8 cellular contexts compared by ENCODE assay signal in genomic region chr3:33440578-33441321, GRCh38. TPM values are rescaled to one million over a fixed set of nuclear protein-coding genes. Genes with fewer than 3 reads are reported as not detected.
A peak's percentile ranks its signal among the peaks of the same experiment; 100 is the strongest.
DNase-seq lines count a peak whose midpoint lies in the region; ATAC-seq, FAIRE-seq and TF ChIP-seq lines count a peak whose summit lies in the region.

No MANE protein-coding gene starts in this region.

- no TSS peak for BruUV-seq in Caco-2 (replicated peaks; lab: Mats Ljungman, UMichigan)
- no TSS peak for BruUV-seq in endothelial cell of umbilical vein (replicated peaks; lab: Mats Ljungman, UMichigan)

- peak overlapping the region; percentile 79 for H2AFZ ChIP-seq in endothelial cell of umbilical vein (ENCODE audit: low read depth, low read length)

- no peaks in the 10 kb centered on the region for H3K36me3 ChIP-seq in Caco-2 (ENCODE audit: control insufficient read depth, insufficient read depth, low read length)
- no peaks in the 10 kb centered on the region for H3K36me3 ChIP-seq in endothelial cell of umbilical vein (ENCODE audit: control insufficient read depth in 2 of 2, extremely low read depth in 1 of 2, insufficient read depth in 2 of 2, low read length in 2 of 2)

- H4K20me1 ChIP-seq in endothelial cell of umbilical vein (replicated peaks; ENCODE audit: control insufficient read depth, extremely low read depth, insufficient read depth, low read length), result peaks cover 5% of the 10 kb centered on the region

- H3K9me3 ChIP-seq in Caco-2 (no peaks in the 10 kb centered on the region), endothelial cell of umbilical vein (replicated peaks; ENCODE audit: control insufficient read depth, insufficient read depth, low read length) (no peaks in the 10 kb centered on the region)

- dilution Hi-C loops in endothelial cell of umbilical vein (cut with MboI; ENCODE audit: extremely low pct_ligation_motif_present, low sequenced_read_pairs), result no loop called here

- peaks cover 23% of the 10 kb centered on the region for H3K4me1 Mint-ChIP-seq in Caco-2 (ENCODE audit: low read depth, unreplicated experiment)
- peaks cover 20 to 38% of the 10 kb centered on the region in 2 donors for H3K4me1 Mint-ChIP-seq in stimulated activated naive B cell treated with anti-CD40 and anti-IgM and Interleukin-4, amounts not matched to agents 10 μg/mL and 1 μg/mL and 100 μg/mL, for 72 hours

- H3K9ac ChIP-seq in endothelial cell of umbilical vein (replicated peaks; ENCODE audit: extremely low read depth, insufficient read depth, low read length), result peak overlapping the region; percentile 90

- no peak for FAIRE-seq in endothelial cell of umbilical vein (lab: Jason Lieb, UNC)

- peak overlapping the region; percentile 99 for H3K27ac Mint-ChIP-seq in Caco-2 (ENCODE audit: unreplicated experiment)
- peak overlapping the region; percentile 100 for H3K27ac Mint-ChIP-seq in stimulated activated naive B cell treated with anti-CD40 and anti-IgM and Interleukin-4, amounts not matched to agents 10 μg/mL and 1 μg/mL and 100 μg/mL, for 72 hours

- DNase-seq in Caco-2 (peak; percentile 99), NCI-H69 (lab: John Stamatoyannopoulos, UW) (peak; percentile 99), endothelial cell of umbilical vein (ENCODE audit: low read depth, low spot score) (peak; percentile 99), middle frontal gyrus (ENCODE audit: extremely low spot score, low spot score) (peak; percentile 99)
- peak in 2 of 3 experiments; percentile 55 to 75 for DNase-seq in activated CD8-positive, alpha-beta memory T cell treated with anti-CD3 and anti-CD28 coated beads for 48 hours (ENCODE audit: low read depth in 2 of 3, low spot score in 2 of 3)
- peak; percentile 100 for DNase-seq in stimulated activated naive B cell treated with anti-CD40 and anti-IgM and Interleukin-4, amounts not matched to agents 10 μg/mL and 1 μg/mL and 100 μg/mL, for 72 hours

- H3K27me3 ChIP-seq in Caco-2 (replicated peaks; ENCODE audit: control insufficient read depth, insufficient read depth, low read length) (no peaks in the 10 kb centered on the region), endothelial cell of umbilical vein (ENCODE audit: control insufficient read depth in 2 of 2, insufficient read depth in 2 of 2, low read length in 2 of 2) (no peaks in the 10 kb centered on the region)

- H3K9me3 Mint-ChIP-seq in Caco-2 (ENCODE audit: unreplicated experiment), result no peaks in the 10 kb centered on the region
- peaks cover 0 to 1% of the 10 kb centered on the region in 2 donors for H3K9me3 Mint-ChIP-seq in stimulated activated naive B cell treated with anti-CD40 and anti-IgM and Interleukin-4, amounts not matched to agents 10 μg/mL and 1 μg/mL and 100 μg/mL, for 72 hours

- intact Hi-C loops in Caco-2 (cut with micrococcal nuclease; ENCODE audit: unreplicated experiment), result loop anchor here (2.0 to 5.0 kb wide), 4 partner anchors 42 to 347 kb away; partner anchors contain the start of gene CLASP2
- intact Hi-C loops in endothelial cell of umbilical vein (cut with micrococcal nuclease), result loop anchor here (1.0 to 2.0 kb wide), 5 partner anchors 48 to 358 kb away; partner anchors contain the start of genes CLASP2 and PDCD6IP

- peaks cover 26% of the 10 kb centered on the region for H3K36me3 Mint-ChIP-seq in Caco-2 (ENCODE audit: insufficient read depth, unreplicated experiment)
- peaks cover 3 to 8% of the 10 kb centered on the region in 2 donors for H3K36me3 Mint-ChIP-seq in stimulated activated naive B cell treated with anti-CD40 and anti-IgM and Interleukin-4, amounts not matched to agents 10 μg/mL and 1 μg/mL and 100 μg/mL, for 72 hours

- peak overlapping the region; percentile 98 for H3K4me3 Mint-ChIP-seq in Caco-2 (ENCODE audit: unreplicated experiment)
- H3K4me3 Mint-ChIP-seq in stimulated activated naive B cell treated with anti-CD40 and anti-IgM and Interleukin-4, amounts not matched to agents 10 μg/mL and 1 μg/mL and 100 μg/mL, for 72 hours, result peak overlapping the region; percentile 99 to 100

- H3K9me1 ChIP-seq in endothelial cell of umbilical vein (replicated peaks; ENCODE audit: control insufficient read depth, extremely low read depth, insufficient read depth, low read length), result no peaks in the 10 kb centered on the region

- TF ChIP-seq CTCF in Caco-2 (IDR thresholded peaks at IDR 0.05; ENCODE audit: insufficient read depth in 1 of 2, low read depth in 1 of 2, low read length in 1 of 2, severe bottlenecking in 1 of 2, unreplicated experiment in 1 of 2), result no peak
- TF ChIP-seq CTCF in endothelial cell of umbilical vein (IDR thresholded peaks at IDR 0.05; ENCODE audit: extremely low read depth in 1 of 2, insufficient read depth in 1 of 2, low read depth in 1 of 2, low read length in 2 of 2), result peak in 1 of 2 donors; percentile 16

- peaks cover 41% of the 10 kb centered on the region for H3K79me2 ChIP-seq in endothelial cell of umbilical vein (ENCODE audit: control insufficient read depth, insufficient read depth, low read length)

- POLR2A ChIA-PET in Caco-2 (lab: Charles Lee), result interaction anchor here (0.5 to 1.8 kb wide), 10 partner anchors 56 to 945 kb away, joined by 3 to 17 read pairs (median 4); partner anchors contain the start of genes CLASP2, FBXL2, GLB1 and PDCD6IP
- POLR2A ChIA-PET in endothelial cell of umbilical vein (lab: Charles Lee), result interaction anchor here (0.6 kb wide), 2 partner anchors 115 to 223 kb away, joined by 3 read pairs; no protein-coding TSS in a partner anchor

- H3K4me3 ChIP-seq in Caco-2 (ENCODE audit: low read depth, low read length) (peak overlapping the region; percentile 48), endothelial cell of umbilical vein (replicated peaks in 1 of 3; ENCODE audit: insufficient read depth in 1 of 3, low read depth in 1 of 3, low read length in 3 of 3) (peak overlapping the region; percentile 46 to 98 (median 75))

- TF ChIP-seq POLR2A in endothelial cell of umbilical vein (IDR thresholded peaks at IDR 0.05; ENCODE audit: low read depth, low read length), result peak; percentile 95

- CTCF ChIA-PET in Caco-2 (lab: Charles Lee), result interaction anchor here (0.6 to 1.0 kb wide), 4 partner anchors 13 to 141 kb away, joined by 3 to 8 read pairs (median 5); no protein-coding TSS in a partner anchor
- CTCF ChIA-PET in endothelial cell of umbilical vein (lab: Charles Lee), result interaction anchor here (0.7 to 2.0 kb wide), 6 partner anchors 11 to 346 kb away, joined by 3 to 5 read pairs (median 4); no protein-coding TSS in a partner anchor

- peak; percentile 89 for ATAC-seq in GM19395 (IDR thresholded peaks at IDR 0.05; ENCODE audit: unreplicated experiment)
- peak; percentile 85 for ATAC-seq in HG03521 (IDR thresholded peaks at IDR 0.05; ENCODE audit: unreplicated experiment)
- peak; percentile 88 to 89 for ATAC-seq in stimulated activated naive B cell treated with anti-CD40 and anti-IgM and Interleukin-4, amounts not matched to agents 10 μg/mL and 1 μg/mL and 100 μg/mL, for 72 hours (replicated peaks)

- H3K4me1 ChIP-seq in Caco-2, result peaks cover 30% of the 10 kb centered on the region
- peaks cover 23% of the 10 kb centered on the region for H3K4me1 ChIP-seq in endothelial cell of umbilical vein (ENCODE audit: control insufficient read depth, extremely low read depth, insufficient read depth, low read length)

- H3K4me2 ChIP-seq in endothelial cell of umbilical vein (ENCODE audit: insufficient read depth, low read length), result peak overlapping the region; percentile 82

- no peaks in the 10 kb centered on the region for H3K27me3 Mint-ChIP-seq in Caco-2 (ENCODE audit: insufficient read depth, unreplicated experiment)
- no peaks in the 10 kb centered on the region for H3K27me3 Mint-ChIP-seq in stimulated activated naive B cell treated with anti-CD40 and anti-IgM and Interleukin-4, amounts not matched to agents 10 μg/mL and 1 μg/mL and 100 μg/mL, for 72 hours

- H3K27ac ChIP-seq in endothelial cell of umbilical vein (ENCODE audit: insufficient read depth, low read depth, low read length), result peak overlapping the region; percentile 86

TF ChIP-seq in endothelial cell of umbilical vein, 7 proteins besides CTCF, POLR2A, EP300 and RAD21:
- no peak for TF ChIP-seq MYC (IDR thresholded peaks at IDR 0.05; ENCODE audit: low read depth, low read length)
- no peak for TF ChIP-seq JUN (IDR thresholded peaks at IDR 0.05; ENCODE audit: borderline replicate concordance, insufficient read depth, insufficient read length, low read depth)
- TF ChIP-seq POLR2AphosphoS5 (IDR thresholded peaks at IDR 0.05; ENCODE audit: insufficient read depth, low read depth, low read length), result peak; percentile 76

RNA-seq across cellular contexts. Expression of gene UBP1, which starts 0.5 kb away (rescaled TPM):
- 87.7 and 90.8 TPM in 2 replicates for total RNA-seq in Caco-2 (2022)
- 89.7 and 90.5 TPM in 2 replicates for total RNA-seq in endothelial cell of umbilical vein
- polyA plus RNA-seq in endothelial cell of umbilical vein, result 42.3 and 60.2 TPM in 2 replicates
- 59.5 and 64.2 TPM in 2 replicates for polyA plus RNA-seq in endothelial cell of umbilical vein (2011; cell fraction: cytosol; rRNA removed)
- polyA plus RNA-seq in endothelial cell of umbilical vein (2011; cell fraction: nucleus; rRNA removed), result 350 and 403 TPM in 2 replicates
- 49.9 and 89.5 TPM in 2 replicates for polyA plus RNA-seq in endothelial cell of umbilical vein (2012)
- 124 and 125 TPM in 2 replicates for polyA minus RNA-seq in endothelial cell of umbilical vein
- 49.2 TPM for polyA minus RNA-seq in endothelial cell of umbilical vein (2011; cell fraction: cytosol; rRNA and poly(A)+ RNA removed)
- 85.7 and 127 TPM in 2 replicates for polyA minus RNA-seq in endothelial cell of umbilical vein (2011; cell fraction: nucleus; rRNA and poly(A)+ RNA removed)

Comparison
In these comparisons a context has a peak if more than half of its experiments do, and no peak if none do; other contexts are left out.
1. Peak in every context shown above with its lines: DNase-seq, ATAC-seq, H3K4me3 ChIP-seq and H3K27ac ChIP-seq.